In the genomic region with DNA sequence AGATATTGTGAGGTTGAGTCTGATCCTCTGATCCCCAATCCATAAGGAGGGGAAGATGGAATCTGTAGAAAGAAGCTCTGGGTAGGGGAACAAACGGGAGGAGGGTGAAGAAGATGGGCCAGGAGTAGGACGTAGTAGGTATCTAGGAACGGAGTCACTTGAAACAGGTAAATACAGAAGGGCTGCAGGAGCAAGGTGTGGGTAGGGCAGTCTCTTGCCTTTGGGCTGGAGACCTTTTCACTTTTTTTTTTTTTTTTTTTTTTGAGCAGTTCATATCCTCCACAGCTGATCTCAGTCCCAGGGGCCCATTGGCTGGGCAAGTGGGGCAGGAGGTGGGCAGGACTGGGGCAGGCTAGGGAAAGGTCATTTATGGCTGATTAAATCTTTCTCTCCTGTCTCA, we compare ENCODE assay signal across 10 cellular contexts. TPM values are rescaled to one million over a fixed set of nuclear protein-coding genes. Genes with fewer than 3 reads are reported as not detected.
DNase-seq lines count a peak whose midpoint lies in the region; ATAC-seq and TF ChIP-seq lines count a peak whose summit lies in the region.
"Had no signal": no experiment of that assay in that cellular context is flagged by ENCODE, and none has a peak within 500 bp of the region (broad histone marks: within the 10 kb centered on the region; RNA-seq: fewer than 3 reads in every experiment).

No MANE protein-coding gene starts in this region.

- H3K36me3 ChIP-seq in GM23248 (ENCODE audit: low read depth) (no peaks in the 10 kb centered on the region), PC-9 (ENCODE audit: low read depth) (no peaks in the 10 kb centered on the region), gastrocnemius medialis (no peaks in the 10 kb centered on the region), WERI-Rb-1 (peaks cover 7% of the 10 kb centered on the region)
- H3K36me3 ChIP-seq: right atrium auricular region had no signal

- H3K79me2 ChIP-seq in GM23248 (ENCODE audit: insufficient read depth) (peaks cover 41% of the 10 kb centered on the region), PC-9 (ENCODE audit: low read depth) (peaks cover 42% of the 10 kb centered on the region)

- intact Hi-C loops in PC-9 (cut with micrococcal nuclease; ENCODE audit: unreplicated experiment), result no loop called here
- intact Hi-C loops in gastrocnemius medialis (cut with DNase I; ENCODE audit: low total_unique reads), result loop anchor here (2.0 kb wide), 1 partner anchor 16 kb away; no protein-coding TSS in a partner anchor

- CTCF ChIA-PET in PC-9 (lab: Charles Lee), result no interaction called here

- POLR2A ChIA-PET in PC-9 (lab: Charles Lee; ENCODE audit: unreplicated experiment), result no interaction called here

- no peak for TF ChIP-seq POLR2A in gastrocnemius medialis (IDR thresholded peaks at IDR 0.05)

- no peaks in the 10 kb centered on the region for H3F3A ChIP-seq in GM23248 (ENCODE audit: insufficient read depth)
- H3F3A ChIP-seq in PC-9 (ENCODE audit: insufficient read depth, low read depth), result no peaks in the 10 kb centered on the region; the same call in 1 of the 2 replicates

- no TSS peak for BruUV-seq in PC-9 (replicated peaks; lab: Mats Ljungman, UMichigan)

- H2AFZ ChIP-seq in GM23248, result no peak overlapping the region
- H2AFZ ChIP-seq in PC-9, result no peak overlapping the region

- no peaks in the 10 kb centered on the region for H3K9me2 ChIP-seq in GM23248 (ENCODE audit: insufficient read depth)
- H3K9me2 ChIP-seq in PC-9 (ENCODE audit: insufficient read depth), result no peaks in the 10 kb centered on the region

- H3K4me1 ChIP-seq in GM23248 (ENCODE audit: insufficient read depth) (peaks cover 8% of the 10 kb centered on the region), PC-9 (replicated peaks; ENCODE audit: insufficient read depth) (peaks cover 19% of the 10 kb centered on the region), gastrocnemius medialis (peaks cover 33 to 35% of the 10 kb centered on the region in 2 donors)

- no peaks in the 10 kb centered on the region for H3K27me3 ChIP-seq in GM23248 (replicated peaks; ENCODE audit: insufficient read depth)
- no peaks in the 10 kb centered on the region for H3K27me3 ChIP-seq in PC-9 (ENCODE audit: insufficient read depth, low read depth)
- no peaks in the 10 kb centered on the region for H3K27me3 ChIP-seq in gastrocnemius medialis
- H3K27me3 ChIP-seq in WERI-Rb-1 (ENCODE audit: insufficient read depth, low read depth, severe bottlenecking), result no peaks in the 10 kb centered on the region
- H3K27me3 ChIP-seq: right atrium auricular region had no signal

- H3K4me2 ChIP-seq in GM23248 (ENCODE audit: unreplicated experiment) (peak overlapping the region; percentile 94), PC-9 (peak overlapping the region; percentile 82)

- in situ Hi-C loops in GM23248 (cut with MboI) (no loop called here), gastrocnemius medialis (cut with MboI; ENCODE audit: low sequenced_read_pairs in 4 of 4) (no loop called here)

- no peaks in the 10 kb centered on the region for H3K9me3 ChIP-seq in GM23248 (ENCODE audit: low read depth)
- no peaks in the 10 kb centered on the region for H3K9me3 ChIP-seq in PC-9 (ENCODE audit: insufficient read depth, low read depth)
- H3K9me3 ChIP-seq in gastrocnemius medialis, result no peaks in the 10 kb centered on the region
- H3K9me3 ChIP-seq in WERI-Rb-1 (ENCODE audit: severe bottlenecking), result no peaks in the 10 kb centered on the region
- H3K9me3 ChIP-seq: right atrium auricular region had no signal

- DNase-seq in GM23248 (no peak), PC-9 (no peak), epithelial cell of proximal tubule (ENCODE audit: low read depth) (no peak), gastrocnemius medialis (no peak), HUDEP-2 (lab: John Stamatoyannopoulos, UW; ENCODE audit: unreplicated experiment in 76 of 76) (no peak), WERI-Rb-1 (no peak)
- DNase-seq: GOT3, OCI-M1 had no signal

- H3K27ac ChIP-seq in GM23248 (no peak overlapping the region), PC-9 (no peak overlapping the region), gastrocnemius medialis (peak overlapping the region; percentile 90 to 97 (median 94)), WERI-Rb-1 (no peak overlapping the region)

- ATAC-seq in gastrocnemius medialis (no peak), GM18867 (IDR thresholded peaks at IDR 0.05; ENCODE audit: unreplicated experiment) (no peak)

- H3K4me3 ChIP-seq in GM23248, result peak overlapping the region; percentile 100
- H3K4me3 ChIP-seq in PC-9, result peak overlapping the region; percentile 100; the same call in 1 of the 2 replicates
- H3K4me3 ChIP-seq in epithelial cell of proximal tubule (ENCODE audit: low read depth, low read length), result peak overlapping the region; percentile 99
- H3K4me3 ChIP-seq in gastrocnemius medialis, result peak overlapping the region; percentile 73 to 95 (median 92)
- no peak overlapping the region for H3K4me3 ChIP-seq in WERI-Rb-1 (ENCODE audit: low read depth, low read length)

- H4K20me1 ChIP-seq in GM23248 (ENCODE audit: insufficient read depth), result no peaks in the 10 kb centered on the region
- no peaks in the 10 kb centered on the region; the same call in 1 of the 2 replicates for H4K20me1 ChIP-seq in PC-9 (ENCODE audit: insufficient read depth)

- TF ChIP-seq CTCF in PC-9 (conservative IDR thresholded peaks at IDR 0.05) (no peak), epithelial cell of proximal tubule (conservative IDR thresholded peaks at IDR 0.05; ENCODE audit: low read depth, low read length) (no peak), gastrocnemius medialis (IDR thresholded peaks at IDR 0.05 in 4 of 5, conservative IDR thresholded peaks at IDR 0.05 in 1 of 5) (no peak), WERI-Rb-1 (IDR thresholded peaks at IDR 0.05; ENCODE audit: low read depth, low read length) (no peak)

- H3K9ac ChIP-seq in GM23248, result peak overlapping the region; percentile 98

- WGBS in GM23248 (ENCODE audit: low coverage in 1 of 2, low lambda C conversion rate in 2 of 2, missing lambda C conversion rate in 2 of 2), 2 experiments, result 76 to 80% methylated on average over 3 of the region's 3 CpGs

RNA-seq across cellular contexts. Expression of gene BCKDHA, which starts 1.5 kb away (rescaled TPM):
- total RNA-seq in GM23248 (2014; rRNA removed; shearing (Covaris generic)), result 26.8 and 51.0 TPM in 2 replicates
- 29.4 and 32.0 TPM in 2 replicates for polyA plus RNA-seq in GM23248 (2016; fragmentation: Nextera tagmentation; extraction: Ambion mirVana)
- total RNA-seq in PC-9 (2021) (26.3 and 28.4 TPM in 2 replicates), epithelial cell of proximal tubule (24.0 and 35.7 TPM in 2 replicates), gastrocnemius medialis (100 to 1,000 TPM in 1 of 4 donors, 10 to 100 TPM in 3; 80.8 to 115 (median 84.1) TPM)

RNA-seq across cellular contexts. Expression of gene EXOSC5, which starts 1.9 kb away (rescaled TPM):
- 20.7 and 21.4 TPM in 2 replicates for total RNA-seq in GM23248 (2014; rRNA removed; shearing (Covaris generic))
- 26.4 and 29.4 TPM in 2 replicates for polyA plus RNA-seq in GM23248 (2016; fragmentation: Nextera tagmentation; extraction: Ambion mirVana)
- total RNA-seq in PC-9 (2021) (37.7 and 43.7 TPM in 2 replicates), epithelial cell of proximal tubule (23.7 and 43.8 TPM in 2 replicates), gastrocnemius medialis (10 to 100 TPM; 29.1 to 61.9 (median 40.9) TPM)

RNA-seq across cellular contexts. Expression of gene TMEM91, which starts 22.8 kb away (rescaled TPM):
- 3.9 and 5.3 TPM in 2 replicates for total RNA-seq in GM23248 (2014; rRNA removed; shearing (Covaris generic))
- 6.6 and 7.8 TPM in 2 replicates for polyA plus RNA-seq in GM23248 (2016; fragmentation: Nextera tagmentation; extraction: Ambion mirVana)
- total RNA-seq in PC-9 (2021) (21.9 and 31.0 TPM in 2 replicates), epithelial cell of proximal tubule (2.7 and 3.5 TPM in 2 replicates), gastrocnemius medialis (10 to 100 TPM in 1 of 4 donors, 1 to 10 TPM in 3; 1.6 to 13.6 (median 4.7) TPM)

RNA-seq across cellular contexts. Expression of gene B3GNT8, which starts 28.1 kb away (rescaled TPM):
- 5.0 and 5.9 TPM in 2 replicates for total RNA-seq in GM23248 (2014; rRNA removed; shearing (Covaris generic))
- 2.3 and 3.1 TPM in 2 replicates for polyA plus RNA-seq in GM23248 (2016; fragmentation: Nextera tagmentation; extraction: Ambion mirVana)
- total RNA-seq in PC-9 (2021), result 0.20 TPM in 1 of 2 replicates, not detected in the other
- total RNA-seq in epithelial cell of proximal tubule, result 1.6 and 2.4 TPM in 2 replicates
- under 1 TPM in 3 of 4 donors, not detected in 1; 0.24 to 0.33 (median 0.33) TPM for total RNA-seq in gastrocnemius medialis

RNA-seq across cellular contexts. Expression of gene B9D2, which starts 35.1 kb away (rescaled TPM):
- 8.1 and 9.6 TPM in 2 replicates for total RNA-seq in GM23248 (2014; rRNA removed; shearing (Covaris generic))
- polyA plus RNA-seq in GM23248 (2016; fragmentation: Nextera tagmentation; extraction: Ambion mirVana), result 13.2 and 13.8 TPM in 2 replicates
- total RNA-seq in PC-9 (2021) (8.0 and 10.8 TPM in 2 replicates), epithelial cell of proximal tubule (5.3 and 22.9 TPM in 2 replicates), gastrocnemius medialis (1 to 10 TPM; 2.6 to 6.9 (median 4.5) TPM)

Comparison
In these comparisons a context has a peak if more than half of its experiments do, and no peak if none do; other contexts are left out.
1. H3K27ac ChIP-seq: peak in gastrocnemius medialis (4 of 4); none in GM23248 (single experiment), PC-9 (single experiment) and WERI-Rb-1 (single experiment).